In the genomic region with DNA sequence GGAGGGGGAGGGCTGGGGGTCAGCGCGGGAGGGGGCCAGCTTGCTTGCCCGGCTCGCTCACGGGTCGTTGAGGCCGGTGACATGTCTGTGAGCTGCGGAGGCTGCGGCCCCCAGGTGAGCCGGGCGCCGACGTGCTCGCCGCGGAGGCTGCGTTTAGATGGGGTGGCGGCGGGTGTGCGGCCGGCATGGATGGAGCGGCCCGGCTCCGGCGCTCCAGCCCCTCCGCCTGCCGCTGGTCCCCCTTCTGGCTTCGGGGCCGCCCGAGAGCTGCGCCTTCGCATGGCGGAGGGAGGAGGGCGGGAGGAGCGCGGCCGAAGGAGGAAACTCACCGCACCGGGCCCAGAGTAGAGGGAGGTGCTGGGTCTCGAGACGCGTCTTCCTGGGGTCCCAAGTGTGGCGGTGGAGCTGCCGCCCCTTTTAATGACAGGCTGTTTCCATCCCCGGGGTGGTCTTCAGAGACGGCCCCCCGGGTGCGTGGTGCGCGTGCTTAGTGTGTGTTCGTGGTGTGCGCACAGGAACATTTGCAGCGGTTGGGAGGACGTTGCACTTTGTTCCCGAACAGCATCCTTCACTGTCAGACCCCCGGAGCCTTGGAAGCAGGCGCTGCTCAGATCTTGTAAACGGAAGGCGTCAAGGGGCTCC, we compare ENCODE assay signal across 1 cellular context.
TF ChIP-seq lines count a peak whose summit lies in the region.

A gene with protein sequence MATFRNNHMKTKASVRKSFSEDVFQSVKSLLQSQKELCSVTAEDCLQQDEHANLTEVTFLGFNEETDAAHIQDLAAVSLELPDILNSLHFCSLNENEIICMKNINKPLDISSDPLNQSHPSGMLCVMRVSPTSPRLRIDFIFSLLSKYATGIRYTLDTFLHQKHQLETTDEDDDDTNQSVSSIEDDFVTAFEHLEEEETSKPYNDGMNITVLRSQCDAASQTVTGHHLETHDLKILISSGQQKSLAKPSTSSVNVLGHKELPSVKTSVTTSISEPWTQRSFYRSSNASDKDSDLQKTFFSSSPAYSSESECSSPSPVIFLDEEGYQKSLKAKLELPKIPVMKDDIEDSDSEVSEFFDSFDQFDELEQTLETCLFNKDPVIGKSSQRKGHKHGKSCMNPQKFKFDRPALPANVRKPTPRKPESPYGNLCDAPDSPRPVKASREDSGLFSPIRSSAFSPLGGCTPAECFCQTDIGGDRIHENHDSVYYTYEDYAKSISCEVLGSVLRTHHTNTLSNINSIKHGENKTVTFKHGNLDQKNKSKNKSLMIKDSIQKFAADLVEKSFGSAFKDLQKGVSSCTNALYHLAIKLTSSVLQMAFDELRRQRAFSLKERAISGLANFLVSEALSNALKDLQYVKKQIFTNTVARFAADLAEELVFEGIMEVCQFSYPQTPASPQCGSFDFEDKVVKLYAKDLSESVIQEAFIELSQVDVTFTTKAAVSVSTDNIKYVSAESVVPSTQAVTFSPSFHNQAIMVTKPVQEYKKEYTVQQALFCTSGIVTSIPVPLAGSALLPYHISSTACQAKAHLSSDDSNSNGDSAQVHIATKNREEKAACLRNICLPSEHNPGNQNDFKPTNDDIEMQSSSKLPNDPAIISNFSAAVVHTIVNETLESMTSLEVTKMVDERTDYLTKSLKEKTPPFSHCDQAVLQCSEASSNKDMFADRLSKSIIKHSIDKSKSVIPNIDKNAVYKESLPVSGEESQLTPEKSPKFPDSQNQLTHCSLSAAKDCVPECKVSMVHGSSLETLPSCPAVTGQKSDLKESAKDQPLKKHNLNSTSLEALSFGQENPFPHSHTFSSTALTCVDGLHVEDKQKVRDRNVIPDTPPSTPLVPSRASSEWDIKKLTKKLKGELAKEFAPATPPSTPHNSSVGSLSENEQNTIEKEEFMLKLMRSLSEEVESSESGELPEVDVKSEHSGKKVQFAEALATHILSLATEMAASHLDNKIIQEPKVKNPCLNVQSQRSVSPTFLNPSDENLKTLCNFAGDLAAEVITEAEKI (N-terminal part only) (plus strand): TSS at position 38 of the 642 bp plus-strand sequence. CDS start 14,197 bp downstream, outside the sequence.

TF ChIP-seq in HEK293, 187 proteins besides CTCF, POLR2A, EP300 and RAD21 (continued from another document and continues in another):
- TF ChIP-seq, protein P1, sequence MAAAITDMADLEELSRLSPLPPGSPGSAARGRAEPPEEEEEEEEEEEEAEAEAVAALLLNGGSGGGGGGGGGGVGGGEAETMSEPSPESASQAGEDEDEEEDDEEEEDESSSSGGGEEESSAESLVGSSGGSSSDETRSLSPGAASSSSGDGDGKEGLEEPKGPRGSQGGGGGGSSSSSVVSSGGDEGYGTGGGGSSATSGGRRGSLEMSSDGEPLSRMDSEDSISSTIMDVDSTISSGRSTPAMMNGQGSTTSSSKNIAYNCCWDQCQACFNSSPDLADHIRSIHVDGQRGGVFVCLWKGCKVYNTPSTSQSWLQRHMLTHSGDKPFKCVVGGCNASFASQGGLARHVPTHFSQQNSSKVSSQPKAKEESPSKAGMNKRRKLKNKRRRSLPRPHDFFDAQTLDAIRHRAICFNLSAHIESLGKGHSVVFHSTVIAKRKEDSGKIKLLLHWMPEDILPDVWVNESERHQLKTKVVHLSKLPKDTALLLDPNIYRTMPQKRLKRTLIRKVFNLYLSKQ (tag by site-specific recombination; IDR thresholded peaks at IDR 0.05; ENCODE audit: borderline replicate concordance) = no peak
- TF ChIP-seq, protein P2, sequence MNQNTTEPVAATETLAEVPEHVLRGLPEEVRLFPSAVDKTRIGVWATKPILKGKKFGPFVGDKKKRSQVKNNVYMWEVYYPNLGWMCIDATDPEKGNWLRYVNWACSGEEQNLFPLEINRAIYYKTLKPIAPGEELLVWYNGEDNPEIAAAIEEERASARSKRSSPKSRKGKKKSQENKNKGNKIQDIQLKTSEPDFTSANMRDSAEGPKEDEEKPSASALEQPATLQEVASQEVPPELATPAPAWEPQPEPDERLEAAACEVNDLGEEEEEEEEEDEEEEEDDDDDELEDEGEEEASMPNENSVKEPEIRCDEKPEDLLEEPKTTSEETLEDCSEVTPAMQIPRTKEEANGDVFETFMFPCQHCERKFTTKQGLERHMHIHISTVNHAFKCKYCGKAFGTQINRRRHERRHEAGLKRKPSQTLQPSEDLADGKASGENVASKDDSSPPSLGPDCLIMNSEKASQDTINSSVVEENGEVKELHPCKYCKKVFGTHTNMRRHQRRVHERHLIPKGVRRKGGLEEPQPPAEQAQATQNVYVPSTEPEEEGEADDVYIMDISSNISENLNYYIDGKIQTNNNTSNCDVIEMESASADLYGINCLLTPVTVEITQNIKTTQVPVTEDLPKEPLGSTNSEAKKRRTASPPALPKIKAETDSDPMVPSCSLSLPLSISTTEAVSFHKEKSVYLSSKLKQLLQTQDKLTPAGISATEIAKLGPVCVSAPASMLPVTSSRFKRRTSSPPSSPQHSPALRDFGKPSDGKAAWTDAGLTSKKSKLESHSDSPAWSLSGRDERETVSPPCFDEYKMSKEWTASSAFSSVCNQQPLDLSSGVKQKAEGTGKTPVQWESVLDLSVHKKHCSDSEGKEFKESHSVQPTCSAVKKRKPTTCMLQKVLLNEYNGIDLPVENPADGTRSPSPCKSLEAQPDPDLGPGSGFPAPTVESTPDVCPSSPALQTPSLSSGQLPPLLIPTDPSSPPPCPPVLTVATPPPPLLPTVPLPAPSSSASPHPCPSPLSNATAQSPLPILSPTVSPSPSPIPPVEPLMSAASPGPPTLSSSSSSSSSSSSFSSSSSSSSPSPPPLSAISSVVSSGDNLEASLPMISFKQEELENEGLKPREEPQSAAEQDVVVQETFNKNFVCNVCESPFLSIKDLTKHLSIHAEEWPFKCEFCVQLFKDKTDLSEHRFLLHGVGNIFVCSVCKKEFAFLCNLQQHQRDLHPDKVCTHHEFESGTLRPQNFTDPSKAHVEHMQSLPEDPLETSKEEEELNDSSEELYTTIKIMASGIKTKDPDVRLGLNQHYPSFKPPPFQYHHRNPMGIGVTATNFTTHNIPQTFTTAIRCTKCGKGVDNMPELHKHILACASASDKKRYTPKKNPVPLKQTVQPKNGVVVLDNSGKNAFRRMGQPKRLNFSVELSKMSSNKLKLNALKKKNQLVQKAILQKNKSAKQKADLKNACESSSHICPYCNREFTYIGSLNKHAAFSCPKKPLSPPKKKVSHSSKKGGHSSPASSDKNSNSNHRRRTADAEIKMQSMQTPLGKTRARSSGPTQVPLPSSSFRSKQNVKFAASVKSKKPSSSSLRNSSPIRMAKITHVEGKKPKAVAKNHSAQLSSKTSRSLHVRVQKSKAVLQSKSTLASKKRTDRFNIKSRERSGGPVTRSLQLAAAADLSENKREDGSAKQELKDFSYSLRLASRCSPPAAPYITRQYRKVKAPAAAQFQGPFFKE (tag by site-specific recombination; IDR thresholded peaks at IDR 0.05; ENCODE audit: borderline replicate concordance) = no peak
- TF ChIP-seq ZNF585B (tag by site-specific recombination; IDR thresholded peaks at IDR 0.05) (no peak), SP2 (tag by site-specific recombination; IDR thresholded peaks at IDR 0.05) (peak; percentile 68), ZNF548 (tag by site-specific recombination; IDR thresholded peaks at IDR 0.05) (no peak), ZNF596 (tag by site-specific recombination; IDR thresholded peaks at IDR 0.05) (peak; percentile 19; the same call in 1 of the 2 replicates), ZBTB17 (tag by site-specific recombination; IDR thresholded peaks at IDR 0.05) (peak; percentile 63), ZNF350 (tag by site-specific recombination; IDR thresholded peaks at IDR 0.05) (no peak), ZNF623 (tag by site-specific recombination; IDR thresholded peaks at IDR 0.05) (no peak), ZNF202 (tag by site-specific recombination; IDR thresholded peaks at IDR 0.05; ENCODE audit: borderline replicate concordance) (peak; percentile 79; the same call in 1 of the 2 replicates), WT1 (tag by site-specific recombination; IDR thresholded peaks at IDR 0.05) (no peak), ZNF624 (tag by site-specific recombination; IDR thresholded peaks at IDR 0.05) (no peak), GLIS2 (tag by site-specific recombination; IDR thresholded peaks at IDR 0.05) (peak; percentile 96), ZNF174 (tag by site-specific recombination; IDR thresholded peaks at IDR 0.05) (no peak), YY1 (tag by site-specific recombination; IDR thresholded peaks at IDR 0.05) (peak; percentile 88), ZNF169 (tag by site-specific recombination; IDR thresholded peaks at IDR 0.05) (no peak), MYNN (tag by site-specific recombination; IDR thresholded peaks at IDR 0.05; ENCODE audit: borderline replicate concordance) (0 out of 2 replicates have a peak, but pooled peaks have one; percentile 15), ZNF48 (tag by site-specific recombination; IDR thresholded peaks at IDR 0.05) (no peak), ZNF184 (tag by site-specific recombination; IDR thresholded peaks at IDR 0.05) (no peak), ZNF544 (tag by site-specific recombination; IDR thresholded peaks at IDR 0.05) (no peak), ZNF561 (tag by site-specific recombination; IDR thresholded peaks at IDR 0.05; ENCODE audit: borderline replicate concordance) (0 out of 2 replicates have a peak, but pooled peaks have one; percentile 30), ZFP37 (tag by site-specific recombination; IDR thresholded peaks at IDR 0.05) (peak; percentile 86; the same call in 1 of the 2 replicates), GLI4 (tag by site-specific recombination; IDR thresholded peaks at IDR 0.05) (no peak), ZNF354C (tag by site-specific recombination; IDR thresholded peaks at IDR 0.05; ENCODE audit: borderline replicate concordance, low read depth) (no peak), GLIS1 (tag by site-specific recombination; IDR thresholded peaks at IDR 0.05) (peak; percentile 92), ZNF10 (tag by site-specific recombination; IDR thresholded peaks at IDR 0.05) (peak; percentile 29; the same call in 1 of the 2 replicates), ZNF155 (tag by site-specific recombination; IDR thresholded peaks at IDR 0.05) (no peak), ZBTB20 (tag by site-specific recombination; IDR thresholded peaks at IDR 0.05) (peak; percentile 30; the same call in 1 of the 2 replicates), ZNF335 (tag by site-specific recombination; conservative IDR thresholded peaks at IDR 0.05) (peak; percentile 46), ZNF76 (tag by site-specific recombination; IDR thresholded peaks at IDR 0.05; ENCODE audit: borderline replicate concordance, low read depth) (peak; percentile 49; the same call in 1 of the 2 replicates), BCL11B (tag by site-specific recombination; IDR thresholded peaks at IDR 0.05; ENCODE audit: low read depth) (no peak)
- TF ChIP-seq, protein P3, sequence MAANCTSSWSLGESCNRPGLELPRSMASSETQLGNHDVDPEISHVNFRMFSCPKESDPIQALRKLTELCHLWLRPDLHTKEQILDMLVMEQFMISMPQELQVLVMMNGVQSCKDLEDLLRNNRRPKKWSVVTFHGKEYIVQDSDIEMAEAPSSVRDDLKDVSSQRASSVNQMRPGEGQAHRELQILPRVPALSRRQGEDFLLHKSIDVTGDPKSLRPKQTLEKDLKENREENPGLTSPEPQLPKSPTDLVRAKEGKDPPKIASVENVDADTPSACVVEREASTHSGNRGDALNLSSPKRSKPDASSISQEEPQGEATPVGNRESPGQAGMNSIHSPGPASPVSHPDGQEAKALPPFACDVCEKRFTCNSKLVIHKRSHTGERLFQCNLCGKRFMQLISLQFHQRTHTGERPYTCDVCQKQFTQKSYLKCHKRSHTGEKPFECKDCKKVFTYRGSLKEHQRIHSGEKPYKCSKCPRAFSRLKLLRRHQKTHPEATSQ (tag by site-specific recombination; IDR thresholded peaks at IDR 0.05) = peak; percentile 82
- TF ChIP-seq, protein P4, sequence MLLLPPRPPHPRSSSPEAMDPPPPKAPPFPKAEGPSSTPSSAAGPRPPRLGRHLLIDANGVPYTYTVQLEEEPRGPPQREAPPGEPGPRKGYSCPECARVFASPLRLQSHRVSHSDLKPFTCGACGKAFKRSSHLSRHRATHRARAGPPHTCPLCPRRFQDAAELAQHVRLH (tag by site-specific recombination; IDR thresholded peaks at IDR 0.05) = no peak
- TF ChIP-seq, protein P5, sequence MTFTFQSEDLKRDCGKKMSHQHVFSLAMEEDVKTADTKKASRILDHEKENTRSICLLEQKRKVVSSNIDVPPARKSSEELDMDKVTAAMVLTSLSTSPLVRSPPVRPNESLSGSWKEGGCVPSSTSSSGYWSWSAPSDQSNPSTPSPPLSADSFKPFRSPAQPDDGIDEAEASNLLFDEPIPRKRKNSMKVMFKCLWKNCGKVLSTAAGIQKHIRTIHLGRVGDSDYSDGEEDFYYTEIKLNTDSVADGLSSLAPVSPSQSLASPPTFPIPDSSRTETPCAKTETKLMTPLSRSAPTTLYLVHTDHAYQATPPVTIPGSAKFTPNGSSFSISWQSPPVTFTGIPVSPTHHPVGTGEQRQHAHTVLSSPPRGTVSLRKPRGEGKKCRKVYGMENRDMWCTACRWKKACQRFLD (tag by site-specific recombination; IDR thresholded peaks at IDR 0.05) = no peak
- TF ChIP-seq, protein P6, sequence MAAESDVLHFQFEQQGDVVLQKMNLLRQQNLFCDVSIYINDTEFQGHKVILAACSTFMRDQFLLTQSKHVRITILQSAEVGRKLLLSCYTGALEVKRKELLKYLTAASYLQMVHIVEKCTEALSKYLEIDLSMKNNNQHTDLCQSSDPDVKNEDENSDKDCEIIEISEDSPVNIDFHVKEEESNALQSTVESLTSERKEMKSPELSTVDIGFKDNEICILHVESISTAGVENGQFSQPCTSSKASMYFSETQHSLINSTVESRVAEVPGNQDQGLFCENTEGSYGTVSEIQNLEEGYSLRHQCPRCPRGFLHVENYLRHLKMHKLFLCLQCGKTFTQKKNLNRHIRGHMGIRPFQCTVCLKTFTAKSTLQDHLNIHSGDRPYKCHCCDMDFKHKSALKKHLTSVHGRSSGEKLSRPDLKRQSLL (tag by site-specific recombination; IDR thresholded peaks at IDR 0.05) = peak; percentile 49; the same call in 1 of the 2 replicates
- TF ChIP-seq, protein P7, sequence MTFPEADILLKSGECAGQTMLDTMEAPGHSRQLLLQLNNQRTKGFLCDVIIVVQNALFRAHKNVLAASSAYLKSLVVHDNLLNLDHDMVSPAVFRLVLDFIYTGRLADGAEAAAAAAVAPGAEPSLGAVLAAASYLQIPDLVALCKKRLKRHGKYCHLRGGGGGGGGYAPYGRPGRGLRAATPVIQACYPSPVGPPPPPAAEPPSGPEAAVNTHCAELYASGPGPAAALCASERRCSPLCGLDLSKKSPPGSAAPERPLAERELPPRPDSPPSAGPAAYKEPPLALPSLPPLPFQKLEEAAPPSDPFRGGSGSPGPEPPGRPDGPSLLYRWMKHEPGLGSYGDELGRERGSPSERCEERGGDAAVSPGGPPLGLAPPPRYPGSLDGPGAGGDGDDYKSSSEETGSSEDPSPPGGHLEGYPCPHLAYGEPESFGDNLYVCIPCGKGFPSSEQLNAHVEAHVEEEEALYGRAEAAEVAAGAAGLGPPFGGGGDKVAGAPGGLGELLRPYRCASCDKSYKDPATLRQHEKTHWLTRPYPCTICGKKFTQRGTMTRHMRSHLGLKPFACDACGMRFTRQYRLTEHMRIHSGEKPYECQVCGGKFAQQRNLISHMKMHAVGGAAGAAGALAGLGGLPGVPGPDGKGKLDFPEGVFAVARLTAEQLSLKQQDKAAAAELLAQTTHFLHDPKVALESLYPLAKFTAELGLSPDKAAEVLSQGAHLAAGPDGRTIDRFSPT (tag by site-specific recombination; IDR thresholded peaks at IDR 0.05) = no peak
- TF ChIP-seq, protein P8, sequence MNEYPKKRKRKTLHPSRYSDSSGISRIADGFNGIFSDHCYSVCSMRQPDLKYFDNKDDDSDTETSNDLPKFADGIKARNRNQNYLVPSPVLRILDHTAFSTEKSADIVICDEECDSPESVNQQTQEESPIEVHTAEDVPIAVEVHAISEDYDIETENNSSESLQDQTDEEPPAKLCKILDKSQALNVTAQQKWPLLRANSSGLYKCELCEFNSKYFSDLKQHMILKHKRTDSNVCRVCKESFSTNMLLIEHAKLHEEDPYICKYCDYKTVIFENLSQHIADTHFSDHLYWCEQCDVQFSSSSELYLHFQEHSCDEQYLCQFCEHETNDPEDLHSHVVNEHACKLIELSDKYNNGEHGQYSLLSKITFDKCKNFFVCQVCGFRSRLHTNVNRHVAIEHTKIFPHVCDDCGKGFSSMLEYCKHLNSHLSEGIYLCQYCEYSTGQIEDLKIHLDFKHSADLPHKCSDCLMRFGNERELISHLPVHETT (tag by site-specific recombination; IDR thresholded peaks at IDR 0.05) = no peak
